1 cellular context compared by ENCODE assay signal in genomic region chr7:117873933-117874530, GRCh38.
TF ChIP-seq lines count a peak whose summit lies in the region.

No MANE protein-coding gene starts in this region.

TF ChIP-seq in H1, 55 proteins besides CTCF, POLR2A, EP300 and RAD21 (continued from another document):
- TF ChIP-seq BRCA1 (IDR thresholded peaks at IDR 0.05; ENCODE audit: low read depth, low read length), result no peak
- TF ChIP-seq EGR1 (IDR thresholded peaks at IDR 0.05; ENCODE audit: borderline replicate concordance, low read depth, low read length), result no peak
- TF ChIP-seq SP1 (IDR thresholded peaks at IDR 0.05; ENCODE audit: low read depth, low read length), result no peak
- no peak for TF ChIP-seq HDAC6 (IDR thresholded peaks at IDR 0.05; ENCODE audit: low read depth, low read length)
- TF ChIP-seq, protein P1, sequence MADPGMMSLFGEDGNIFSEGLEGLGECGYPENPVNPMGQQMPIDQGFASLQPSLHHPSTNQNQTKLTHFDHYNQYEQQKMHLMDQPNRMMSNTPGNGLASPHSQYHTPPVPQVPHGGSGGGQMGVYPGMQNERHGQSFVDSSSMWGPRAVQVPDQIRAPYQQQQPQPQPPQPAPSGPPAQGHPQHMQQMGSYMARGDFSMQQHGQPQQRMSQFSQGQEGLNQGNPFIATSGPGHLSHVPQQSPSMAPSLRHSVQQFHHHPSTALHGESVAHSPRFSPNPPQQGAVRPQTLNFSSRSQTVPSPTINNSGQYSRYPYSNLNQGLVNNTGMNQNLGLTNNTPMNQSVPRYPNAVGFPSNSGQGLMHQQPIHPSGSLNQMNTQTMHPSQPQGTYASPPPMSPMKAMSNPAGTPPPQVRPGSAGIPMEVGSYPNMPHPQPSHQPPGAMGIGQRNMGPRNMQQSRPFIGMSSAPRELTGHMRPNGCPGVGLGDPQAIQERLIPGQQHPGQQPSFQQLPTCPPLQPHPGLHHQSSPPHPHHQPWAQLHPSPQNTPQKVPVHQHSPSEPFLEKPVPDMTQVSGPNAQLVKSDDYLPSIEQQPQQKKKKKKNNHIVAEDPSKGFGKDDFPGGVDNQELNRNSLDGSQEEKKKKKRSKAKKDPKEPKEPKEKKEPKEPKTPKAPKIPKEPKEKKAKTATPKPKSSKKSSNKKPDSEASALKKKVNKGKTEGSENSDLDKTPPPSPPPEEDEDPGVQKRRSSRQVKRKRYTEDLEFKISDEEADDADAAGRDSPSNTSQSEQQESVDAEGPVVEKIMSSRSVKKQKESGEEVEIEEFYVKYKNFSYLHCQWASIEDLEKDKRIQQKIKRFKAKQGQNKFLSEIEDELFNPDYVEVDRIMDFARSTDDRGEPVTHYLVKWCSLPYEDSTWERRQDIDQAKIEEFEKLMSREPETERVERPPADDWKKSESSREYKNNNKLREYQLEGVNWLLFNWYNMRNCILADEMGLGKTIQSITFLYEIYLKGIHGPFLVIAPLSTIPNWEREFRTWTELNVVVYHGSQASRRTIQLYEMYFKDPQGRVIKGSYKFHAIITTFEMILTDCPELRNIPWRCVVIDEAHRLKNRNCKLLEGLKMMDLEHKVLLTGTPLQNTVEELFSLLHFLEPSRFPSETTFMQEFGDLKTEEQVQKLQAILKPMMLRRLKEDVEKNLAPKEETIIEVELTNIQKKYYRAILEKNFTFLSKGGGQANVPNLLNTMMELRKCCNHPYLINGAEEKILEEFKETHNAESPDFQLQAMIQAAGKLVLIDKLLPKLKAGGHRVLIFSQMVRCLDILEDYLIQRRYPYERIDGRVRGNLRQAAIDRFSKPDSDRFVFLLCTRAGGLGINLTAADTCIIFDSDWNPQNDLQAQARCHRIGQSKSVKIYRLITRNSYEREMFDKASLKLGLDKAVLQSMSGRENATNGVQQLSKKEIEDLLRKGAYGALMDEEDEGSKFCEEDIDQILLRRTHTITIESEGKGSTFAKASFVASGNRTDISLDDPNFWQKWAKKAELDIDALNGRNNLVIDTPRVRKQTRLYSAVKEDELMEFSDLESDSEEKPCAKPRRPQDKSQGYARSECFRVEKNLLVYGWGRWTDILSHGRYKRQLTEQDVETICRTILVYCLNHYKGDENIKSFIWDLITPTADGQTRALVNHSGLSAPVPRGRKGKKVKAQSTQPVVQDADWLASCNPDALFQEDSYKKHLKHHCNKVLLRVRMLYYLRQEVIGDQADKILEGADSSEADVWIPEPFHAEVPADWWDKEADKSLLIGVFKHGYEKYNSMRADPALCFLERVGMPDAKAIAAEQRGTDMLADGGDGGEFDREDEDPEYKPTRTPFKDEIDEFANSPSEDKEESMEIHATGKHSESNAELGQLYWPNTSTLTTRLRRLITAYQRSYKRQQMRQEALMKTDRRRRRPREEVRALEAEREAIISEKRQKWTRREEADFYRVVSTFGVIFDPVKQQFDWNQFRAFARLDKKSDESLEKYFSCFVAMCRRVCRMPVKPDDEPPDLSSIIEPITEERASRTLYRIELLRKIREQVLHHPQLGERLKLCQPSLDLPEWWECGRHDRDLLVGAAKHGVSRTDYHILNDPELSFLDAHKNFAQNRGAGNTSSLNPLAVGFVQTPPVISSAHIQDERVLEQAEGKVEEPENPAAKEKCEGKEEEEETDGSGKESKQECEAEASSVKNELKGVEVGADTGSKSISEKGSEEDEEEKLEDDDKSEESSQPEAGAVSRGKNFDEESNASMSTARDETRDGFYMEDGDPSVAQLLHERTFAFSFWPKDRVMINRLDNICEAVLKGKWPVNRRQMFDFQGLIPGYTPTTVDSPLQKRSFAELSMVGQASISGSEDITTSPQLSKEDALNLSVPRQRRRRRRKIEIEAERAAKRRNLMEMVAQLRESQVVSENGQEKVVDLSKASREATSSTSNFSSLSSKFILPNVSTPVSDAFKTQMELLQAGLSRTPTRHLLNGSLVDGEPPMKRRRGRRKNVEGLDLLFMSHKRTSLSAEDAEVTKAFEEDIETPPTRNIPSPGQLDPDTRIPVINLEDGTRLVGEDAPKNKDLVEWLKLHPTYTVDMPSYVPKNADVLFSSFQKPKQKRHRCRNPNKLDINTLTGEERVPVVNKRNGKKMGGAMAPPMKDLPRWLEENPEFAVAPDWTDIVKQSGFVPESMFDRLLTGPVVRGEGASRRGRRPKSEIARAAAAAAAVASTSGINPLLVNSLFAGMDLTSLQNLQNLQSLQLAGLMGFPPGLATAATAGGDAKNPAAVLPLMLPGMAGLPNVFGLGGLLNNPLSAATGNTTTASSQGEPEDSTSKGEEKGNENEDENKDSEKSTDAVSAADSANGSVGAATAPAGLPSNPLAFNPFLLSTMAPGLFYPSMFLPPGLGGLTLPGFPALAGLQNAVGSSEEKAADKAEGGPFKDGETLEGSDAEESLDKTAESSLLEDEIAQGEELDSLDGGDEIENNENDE (IDR thresholded peaks at IDR 0.05; ENCODE audit: insufficient replicate concordance, low read length), result no peak
- TF ChIP-seq CBX8 (IDR thresholded peaks at IDR 0.05; ENCODE audit: borderline replicate concordance, low read depth, low read length), result no peak
- TF ChIP-seq TEAD4 (IDR thresholded peaks at IDR 0.05; ENCODE audit: low read depth, low read length), result no peak
- TF ChIP-seq RFX5 (IDR thresholded peaks at IDR 0.05; ENCODE audit: borderline replicate concordance, low read depth, low read length), result no peak
- no peak for TF ChIP-seq POU5F1 (IDR thresholded peaks at IDR 0.05; ENCODE audit: low read depth, low read length)
- TF ChIP-seq, protein P2, sequence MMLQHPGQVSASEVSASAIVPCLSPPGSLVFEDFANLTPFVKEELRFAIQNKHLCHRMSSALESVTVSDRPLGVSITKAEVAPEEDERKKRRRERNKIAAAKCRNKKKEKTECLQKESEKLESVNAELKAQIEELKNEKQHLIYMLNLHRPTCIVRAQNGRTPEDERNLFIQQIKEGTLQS (IDR thresholded peaks at IDR 0.05; ENCODE audit: insufficient read depth, low read depth, low read length), result no peak
- TF ChIP-seq MAFK (IDR thresholded peaks at IDR 0.05; ENCODE audit: low read depth, low read length), result no peak
- TF ChIP-seq SUZ12 (IDR thresholded peaks at IDR 0.05; ENCODE audit: low read length), result no peak
